ENCODE assay signal across 1 cellular context in genomic region chr13:43763143-43763759, GRCh38.
A peak's percentile ranks its signal among the peaks of the same experiment; 100 is the strongest.
TF ChIP-seq lines count a peak whose summit lies in the region.

No MANE protein-coding gene starts in this region.

TF ChIP-seq in HEK293, 187 proteins besides CTCF, POLR2A, EP300 and RAD21 (continued from another document):
- TF ChIP-seq SALL2 (tag by site-specific recombination; IDR thresholded peaks at IDR 0.05; ENCODE audit: borderline replicate concordance) (no peak), ZNF292 (tag by site-specific recombination; IDR thresholded peaks at IDR 0.05; ENCODE audit: borderline replicate concordance, low read depth) (no peak), ZFP69B (tag by site-specific recombination; IDR thresholded peaks at IDR 0.05) (peak; percentile 45; the same call in 1 of the 2 replicates), ZNF629 (tag by site-specific recombination; IDR thresholded peaks at IDR 0.05) (0 out of 2 replicates have a peak, but pooled peaks have one; percentile 34), ZNF692 (tag by site-specific recombination; IDR thresholded peaks at IDR 0.05) (peak; percentile 69)
